In genomic region chr15:101127503-101128076, GRCh38 we compare ENCODE assay signal across 9 cellular contexts.
A peak's percentile ranks its signal among the peaks of the same experiment; 100 is the strongest.
DNase-seq lines count a peak whose midpoint lies in the region; ATAC-seq lines count a peak whose summit lies in the region.
"Had no signal": no experiment of that assay in that cellular context is flagged by ENCODE, and none has a peak within 500 bp of the region (broad histone marks: within the 10 kb centered on the region; RNA-seq: fewer than 3 reads in every experiment).

No MANE protein-coding gene starts in this region.

- peaks cover 6% of the 10 kb centered on the region for H3K9me3 Mint-ChIP-seq in activated CD4-positive, alpha-beta T cell treated with anti-CD3 and anti-CD28 coated beads for 36 hours (ENCODE audit: low read depth)
- H3K9me3 Mint-ChIP-seq in naive B cell, result peaks cover 0 to 16% (median 6%) of the 10 kb centered on the region in 7 donors

- H3K36me3 Mint-ChIP-seq in activated CD4-positive, alpha-beta T cell treated with anti-CD3 and anti-CD28 coated beads for 36 hours (ENCODE audit: low read depth), result peaks cover 4% of the 10 kb centered on the region
- peaks cover 4 to 7% of the 10 kb centered on the region in 2 donors for H3K36me3 Mint-ChIP-seq in naive B cell

- H3K27me3 Mint-ChIP-seq in activated CD4-positive, alpha-beta T cell treated with anti-CD3 and anti-CD28 coated beads for 36 hours, result no peaks in the 10 kb centered on the region
- H3K27me3 Mint-ChIP-seq in naive B cell, result no peaks in the 10 kb centered on the region

- peak overlapping the region; percentile 95 for H3K27ac Mint-ChIP-seq in activated CD4-positive, alpha-beta T cell treated with anti-CD3 and anti-CD28 coated beads for 36 hours
- H3K27ac Mint-ChIP-seq in naive B cell, result peak overlapping the region; percentile 94 to 99 (median 98)

- H3K27ac ChIP-seq in substantia nigra (ENCODE audit: low read depth, low read length, poor library complexity, severe bottlenecking), result peak overlapping the region; percentile 69
- H3K27ac ChIP-seq: 22Rv1 had no signal

- POLR2A ChIA-PET in activated CD4-positive, alpha-beta T cell treated with anti-CD3 and anti-CD28 coated beads for 36 hours (lab: Charles Lee), result interaction anchor here (0.6 to 0.7 kb wide), 2 partner anchors 79 to 123 kb away, joined by 3 to 4 read pairs; no protein-coding TSS in a partner anchor

- DNase-seq in DMS 273 (lab: John Stamatoyannopoulos, UW; ENCODE audit: unreplicated experiment), result peak; percentile 58
- DNase-seq in DMS 273 treated with DMSO at 0.1 percent for 48 hours (lab: John Stamatoyannopoulos, UW), result no peak
- DNase-seq in NCI-H1436 treated with DMSO at 0.1 percent for 48 hours (lab: John Stamatoyannopoulos, UW), result peak; percentile 67
- DNase-seq in activated CD4-positive, alpha-beta T cell treated with anti-CD3 and anti-CD28 coated beads for 36 hours, result peak; percentile 66
- peak; percentile 97 for DNase-seq in dermis microvascular lymphatic vessel endothelial cell (ENCODE audit: low read depth in 2 of 2)
- DNase-seq in naive B cell, result peak; percentile 70
- DNase-seq in substantia nigra (lab: John Stamatoyannopoulos, UW), result peak in 40 of 49 donors; percentile 5 to 89 (median 50)

- CTCF ChIA-PET in activated CD4-positive, alpha-beta T cell treated with anti-CD3 and anti-CD28 coated beads for 36 hours (lab: Charles Lee), result interaction anchor here (1.0 to 2.1 kb wide), 4 partner anchors 11 to 155 kb away, joined by 3 to 7 read pairs (median 4); no protein-coding TSS in a partner anchor

- ATAC-seq in HG02884 (IDR thresholded peaks at IDR 0.05; ENCODE audit: unreplicated experiment) (peak; percentile 59), naive B cell (ENCODE audit: low read depth in 2 of 2) (peak; percentile 83 to 87)
- ATAC-seq in activated CD4-positive, alpha-beta T cell treated with anti-CD3 and anti-CD28 coated beads for 36 hours, result peak; percentile 82

- intact Hi-C loops in activated CD4-positive, alpha-beta T cell treated with anti-CD3 and anti-CD28 coated beads for 36 hours (cut with DNase I, micrococcal nuclease), result loop anchor here (1.0 to 2.0 kb wide), 8 partner anchors 31 to 123 kb away; no protein-coding TSS in a partner anchor

- H3K4me3 Mint-ChIP-seq in activated CD4-positive, alpha-beta T cell treated with anti-CD3 and anti-CD28 coated beads for 36 hours, result peak overlapping the region; percentile 51
- H3K4me3 Mint-ChIP-seq in naive B cell, result peak overlapping the region; percentile 63 to 95 (median 87)

- H3K4me1 Mint-ChIP-seq in activated CD4-positive, alpha-beta T cell treated with anti-CD3 and anti-CD28 coated beads for 36 hours, result peaks cover 52% of the 10 kb centered on the region
- peaks cover 62 to 79% (median 78%) of the 10 kb centered on the region in 3 donors for H3K4me1 Mint-ChIP-seq in naive B cell
